7 cellular contexts compared by ENCODE assay signal in genomic region chr16:70685938-70686375, GRCh38. TPM values are rescaled to one million over a fixed set of nuclear protein-coding genes. Genes with fewer than 3 reads are reported as not detected.
A peak's percentile ranks its signal among the peaks of the same experiment; 100 is the strongest.
DNase-seq lines count a peak whose midpoint lies in the region; ATAC-seq, FAIRE-seq and TF ChIP-seq lines count a peak whose summit lies in the region.

A gene with protein sequence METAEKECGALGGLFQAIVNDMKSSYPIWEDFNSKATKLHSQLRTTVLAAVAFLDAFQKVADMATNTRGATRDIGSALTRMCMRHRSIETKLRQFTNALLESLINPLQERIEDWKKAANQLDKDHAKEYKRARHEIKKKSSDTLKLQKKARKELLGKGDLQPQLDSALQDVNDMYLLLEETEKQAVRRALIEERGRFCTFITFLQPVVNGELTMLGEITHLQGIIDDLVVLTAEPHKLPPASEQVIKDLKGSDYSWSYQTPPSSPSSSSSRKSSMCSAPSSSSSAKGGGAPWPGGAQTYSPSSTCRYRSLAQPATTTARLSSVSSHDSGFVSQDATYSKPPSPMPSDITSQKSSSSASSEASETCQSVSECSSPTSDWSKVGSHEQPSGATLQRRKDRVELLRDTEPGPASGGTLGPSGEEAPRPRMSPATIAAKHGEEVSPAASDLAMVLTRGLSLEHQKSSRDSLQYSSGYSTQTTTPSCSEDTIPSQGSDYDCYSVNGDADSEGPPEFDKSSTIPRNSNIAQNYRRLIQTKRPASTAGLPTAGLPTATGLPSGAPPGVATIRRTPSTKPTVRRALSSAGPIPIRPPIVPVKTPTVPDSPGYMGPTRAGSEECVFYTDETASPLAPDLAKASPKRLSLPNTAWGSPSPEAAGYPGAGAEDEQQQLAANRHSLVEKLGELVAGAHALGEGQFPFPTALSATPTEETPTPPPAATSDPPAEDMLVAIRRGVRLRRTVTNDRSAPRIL (minus strand): TSS chr16:70686053. CDS start chr16:70685791, 262 bp downstream.

- in situ Hi-C loops in HepG2 (cut with HindIII; ENCODE audit: extremely low pct_ligation_motif_present, low pct_unique_long_range_greater_than_20kb): loop anchor here (5.0 kb wide), 1 partner anchor 41 kb away; no protein-coding TSS in a partner anchor

- ATAC-seq in effector memory CD8-positive, alpha-beta T cell (replicated peaks): peak; percentile 62
- ATAC-seq in HepG2: peak; percentile 16
- peak; percentile 29 to 35 for ATAC-seq in stimulated activated naive B cell treated with anti-CD40 and anti-IgM and Interleukin-4, amounts not matched to agents 10 μg/mL and 1 μg/mL and 100 μg/mL, for 72 hours (replicated peaks)

- peak within 1 kb of the TSS in 1 of 2 donors; percentile 32 for H3K27ac Mint-ChIP-seq in effector memory CD8-positive, alpha-beta T cell
- peak within 1 kb of the TSS; percentile 65 for H3K27ac Mint-ChIP-seq in stimulated activated naive B cell treated with anti-CD40 and anti-IgM and Interleukin-4, amounts not matched to agents 10 μg/mL and 1 μg/mL and 100 μg/mL, for 72 hours

- no peaks in the 10 kb centered on the region for H3K9me3 Mint-ChIP-seq in effector memory CD8-positive, alpha-beta T cell
- H3K9me3 Mint-ChIP-seq in stimulated activated naive B cell treated with anti-CD40 and anti-IgM and Interleukin-4, amounts not matched to agents 10 μg/mL and 1 μg/mL and 100 μg/mL, for 72 hours: no peaks in the 10 kb centered on the region

- TF ChIP-seq CTCF in Loucy (conservative IDR thresholded peaks at IDR 0.05; ENCODE audit: low read length) (no peak), HepG2 (CRISPR knock-in tag; IDR thresholded peaks at IDR 0.05) (no peak)

- H3K27ac ChIP-seq in HepG2 (ENCODE audit: extremely low read length, insufficient read depth, low read length): peak within 1 kb of the TSS; percentile 91
- H3K27ac ChIP-seq in effector memory CD4-positive, alpha-beta T cell (ENCODE audit: insufficient read depth, low read length, poor library complexity, severe bottlenecking): no peak within 1 kb of the TSS

- H4K20me1 ChIP-seq in Loucy (ENCODE audit: insufficient read depth, low read length, poor library complexity, severe bottlenecking) (peaks cover 6% of the 10 kb centered on the region), HepG2 (ENCODE audit: insufficient read depth, low read length) (peaks cover 15% of the 10 kb centered on the region; the same call in 1 of the 2 replicates)

- H3K9ac ChIP-seq in Loucy (ENCODE audit: low read depth, low read length, poor library complexity, severe bottlenecking) (peak within 1 kb of the TSS; percentile 72), HepG2 (ENCODE audit: insufficient read depth, low read depth, low read length) (peak within 1 kb of the TSS; percentile 95)

- no TSS peak for BruUV-seq in HepG2 (replicated peaks; lab: Mats Ljungman, UMichigan)

- H3K9me3 ChIP-seq in Loucy (ENCODE audit: insufficient read depth, low read depth, low read length) (no peaks in the 10 kb centered on the region), HepG2 (ENCODE audit: low read length) (no peaks in the 10 kb centered on the region)
- no peaks in the 10 kb centered on the region for H3K9me3 ChIP-seq in effector memory CD4-positive, alpha-beta T cell (ENCODE audit: control insufficient read depth, low read length)

- peak within 1 kb of the TSS; percentile 75 for H3K4me3 ChIP-seq in Loucy (ENCODE audit: low read length, poor library complexity, severe bottlenecking)
- peak within 1 kb of the TSS; percentile 86 to 93 (median 91) for H3K4me3 ChIP-seq in HepG2 (replicated peaks in 1 of 3; ENCODE audit: insufficient read depth in 1 of 3, low read depth in 2 of 3, low read length in 3 of 3)
- H3K4me3 ChIP-seq in effector memory CD4-positive, alpha-beta T cell (ENCODE audit: insufficient read depth, low read depth, low read length, poor library complexity, severe bottlenecking): no peak within 1 kb of the TSS

- H3K36me3 ChIP-seq in Loucy (ENCODE audit: insufficient read depth, low read length) (no peaks in the 10 kb centered on the region), HepG2 (replicated peaks in 1 of 2; ENCODE audit: control insufficient read depth in 1 of 2, insufficient read depth in 2 of 2, low read length in 2 of 2) (peaks cover 1 to 8% of the 10 kb centered on the region in 2 experiments; a peak in 2 of 5 replicates)
- no peaks in the 10 kb centered on the region for H3K36me3 ChIP-seq in effector memory CD4-positive, alpha-beta T cell (ENCODE audit: control insufficient read depth, insufficient read depth, low read length)

- peak within 1 kb of the TSS; percentile 40 to 58 for H3K4me3 Mint-ChIP-seq in effector memory CD8-positive, alpha-beta T cell
- peak within 1 kb of the TSS; percentile 61 to 62 for H3K4me3 Mint-ChIP-seq in stimulated activated naive B cell treated with anti-CD40 and anti-IgM and Interleukin-4, amounts not matched to agents 10 μg/mL and 1 μg/mL and 100 μg/mL, for 72 hours

- H3K27me3 Mint-ChIP-seq in effector memory CD8-positive, alpha-beta T cell: peaks cover 6 to 9% of the 10 kb centered on the region in 2 donors
- peaks cover 11 to 22% of the 10 kb centered on the region in 2 donors for H3K27me3 Mint-ChIP-seq in stimulated activated naive B cell treated with anti-CD40 and anti-IgM and Interleukin-4, amounts not matched to agents 10 μg/mL and 1 μg/mL and 100 μg/mL, for 72 hours

- H3K36me3 Mint-ChIP-seq in effector memory CD8-positive, alpha-beta T cell (ENCODE audit: insufficient read depth): no peaks in the 10 kb centered on the region
- H3K36me3 Mint-ChIP-seq in stimulated activated naive B cell treated with anti-CD40 and anti-IgM and Interleukin-4, amounts not matched to agents 10 μg/mL and 1 μg/mL and 100 μg/mL, for 72 hours: peaks cover 0 to 17% of the 10 kb centered on the region in 2 donors

- DNase-seq in EH (ENCODE audit: low read depth) (peak; percentile 91), T1000 (lab: John Stamatoyannopoulos, UW) (peak; percentile 54), HepG2 (ENCODE audit: low spot score) (peak; percentile 80)
- DNase-seq in effector memory CD8-positive, alpha-beta T cell: no peak
- no peak for DNase-seq in stimulated activated naive B cell treated with anti-CD40 and anti-IgM and Interleukin-4, amounts not matched to agents 10 μg/mL and 1 μg/mL and 100 μg/mL, for 72 hours
- no peak for DNase-seq in effector memory CD4-positive, alpha-beta T cell

- WGBS in HepG2 (ENCODE audit: low lambda C conversion rate): 2% methylated on average over 9 of the region's 72 CpGs

- H3K4me1 ChIP-seq in Loucy (ENCODE audit: insufficient read depth, low read length, poor library complexity, severe bottlenecking): peaks cover 26% of the 10 kb centered on the region
- peaks cover 80% of the 10 kb centered on the region for H3K4me1 ChIP-seq in HepG2 (ENCODE audit: insufficient read depth, low read length)
- peaks cover 3% of the 10 kb centered on the region for H3K4me1 ChIP-seq in effector memory CD4-positive, alpha-beta T cell (ENCODE audit: control insufficient read depth, insufficient read depth, low read length, poor library complexity, severe bottlenecking)

- peak in 1 of 2 experiments; percentile 18; a peak in 1 of 4 replicates for TF ChIP-seq POLR2A in HepG2 (IDR thresholded peaks at IDR 0.05; ENCODE audit: insufficient read depth in 1 of 2, low read depth in 2 of 2, low read length in 2 of 2)

- H3K79me2 ChIP-seq in Loucy (ENCODE audit: insufficient read depth, low read length): peaks cover 18% of the 10 kb centered on the region; the same call in 1 of the 2 replicates
- H3K79me2 ChIP-seq in HepG2 (ENCODE audit: insufficient read depth, low read length): peaks cover 45% of the 10 kb centered on the region

- TF ChIP-seq EP300 in HepG2 (IDR thresholded peaks at IDR 0.05; ENCODE audit: low read depth in 2 of 2, low read length in 2 of 2) (peak in 1 of 2 experiments; percentile 54; a peak in 2 of 4 replicates), HepG2 (CRISPR knock-in tag; IDR thresholded peaks at IDR 0.05; ENCODE audit: borderline replicate concordance) (no peak)

- H2AFZ ChIP-seq in Loucy (ENCODE audit: low read length): peak within 1 kb of the TSS; percentile 15; the same call in 1 of the 2 replicates
- H2AFZ ChIP-seq in HepG2 (ENCODE audit: low read length): no peak within 1 kb of the TSS

- intact Hi-C loops in HepG2 (cut with micrococcal nuclease; ENCODE audit: unreplicated experiment): loop anchor here (2.0 kb wide), 1 partner anchor 17 kb away; no protein-coding TSS in a partner anchor

- H3K27me3 ChIP-seq in Loucy (ENCODE audit: insufficient read depth, low read length, poor library complexity, severe bottlenecking) (no peaks in the 10 kb centered on the region), HepG2 (ENCODE audit: control insufficient read depth in 1 of 2, insufficient read depth in 2 of 2, low read length in 2 of 2) (no peaks in the 10 kb centered on the region; a peak in 1 of 5 replicates)
- peaks cover 12% of the 10 kb centered on the region for H3K27me3 ChIP-seq in effector memory CD4-positive, alpha-beta T cell (replicated peaks; ENCODE audit: control insufficient read depth, insufficient read depth, low read length, poor library complexity, severe bottlenecking)

- POLR2A ChIA-PET in HepG2 (lab: Yijun Ruan, JAX): interaction anchor here (2.1 to 18.7 kb wide), 7 partner anchors 17 to 85 kb away, joined by 7 to 536 read pairs (median 69); no protein-coding TSS in a partner anchor

- peak within 1 kb of the TSS; percentile 80 for H3K4me2 ChIP-seq in Loucy (ENCODE audit: low read depth, low read length, poor library complexity, severe bottlenecking)
- peak within 1 kb of the TSS; percentile 100 for H3K4me2 ChIP-seq in HepG2 (ENCODE audit: low read depth, low read length)

- no peaks in the 10 kb centered on the region for H3K9me2 ChIP-seq in Loucy (replicated peaks; ENCODE audit: low read depth, low read length)

- no peak for FAIRE-seq in HepG2 (lab: Jason Lieb, UNC)

- H3F3A ChIP-seq in Loucy (ENCODE audit: low read depth): no peaks in the 10 kb centered on the region

- CTCF ChIA-PET in HepG2 (lab: Yijun Ruan, JAX; ENCODE audit: low intra/inter-chr PET ratio, low total read pairs): no interaction called here

- peak; percentile 67 for TF ChIP-seq RAD21 in HepG2 (CRISPR knock-in tag; IDR thresholded peaks at IDR 0.05)

- H3K4me1 Mint-ChIP-seq in effector memory CD8-positive, alpha-beta T cell (ENCODE audit: low read depth in 2 of 2): peaks cover 0 to 1% of the 10 kb centered on the region in 2 donors
- peaks cover 7% of the 10 kb centered on the region in 2 donors for H3K4me1 Mint-ChIP-seq in stimulated activated naive B cell treated with anti-CD40 and anti-IgM and Interleukin-4, amounts not matched to agents 10 μg/mL and 1 μg/mL and 100 μg/mL, for 72 hours

RNA-seq across cellular contexts. Expression of the gene that starts here (rescaled TPM):
- 84.6 and 132 TPM in 2 replicates for total RNA-seq in HepG2 (2016; rRNA removed; fragmentation: Illumina TruSeq; extraction: Trizol)
- total RNA-seq in HepG2 (2016; cell fraction: cytosol; rRNA removed; fragmentation: Illumina TruSeq; extraction: Trizol; ENCODE audit: low read depth): 43.5 and 50.3 TPM in 2 replicates
- 77.0 and 127 TPM in 2 replicates for total RNA-seq in HepG2 (2016; cell fraction: insoluble cytoplasmic fraction; rRNA removed; fragmentation: Illumina TruSeq; extraction: Trizol)
- total RNA-seq in HepG2 (2016; cell fraction: membrane; rRNA removed; fragmentation: Illumina TruSeq; extraction: Trizol): 144 and 145 TPM in 2 replicates
- 105 and 134 TPM in 2 replicates for total RNA-seq in HepG2 (2016; cell fraction: nucleus; rRNA removed; fragmentation: Illumina TruSeq; extraction: Trizol)
- 242 and 284 TPM in 2 replicates for polyA plus RNA-seq in HepG2 (2011; rRNA removed)
- 101 and 160 TPM in 2 replicates for polyA plus RNA-seq in HepG2 (2011; cell fraction: cytosol; rRNA removed)
- polyA plus RNA-seq in HepG2 (2011; cell fraction: nucleus; rRNA removed): 555 and 802 TPM in 2 replicates
- polyA plus RNA-seq in HepG2 (2012): 157 and 253 TPM in 2 replicates
- 47.6 and 47.9 TPM in 2 replicates for polyA plus RNA-seq in HepG2 (2016; cell fraction: cytosol; fragmentation: Illumina TruSeq; extraction: Trizol; ENCODE audit: low read depth)
- polyA plus RNA-seq in HepG2 (2016; cell fraction: insoluble cytoplasmic fraction; fragmentation: Illumina TruSeq; extraction: Trizol; ENCODE audit: low read depth): 136 and 193 TPM in 2 replicates
- polyA plus RNA-seq in HepG2 (2016; cell fraction: membrane; fragmentation: Illumina TruSeq; extraction: Trizol; ENCODE audit: low read depth): 144 and 154 TPM in 2 replicates
- polyA plus RNA-seq in HepG2 (2016; cell fraction: nucleus; fragmentation: Illumina TruSeq; extraction: Trizol; ENCODE audit: insufficient read depth, low read depth): 467 and 522 TPM in 2 replicates
- 24.5 and 186 TPM in 2 replicates for polyA minus RNA-seq in HepG2 (2011; rRNA and poly(A)+ RNA removed; ENCODE audit: low replicate concordance)
- polyA minus RNA-seq in HepG2 (2011; cell fraction: cytosol; rRNA and poly(A)+ RNA removed): 155 and 166 TPM in 2 replicates
- 97.5 and 127 TPM in 2 replicates for polyA minus RNA-seq in HepG2 (2011; cell fraction: nucleus; rRNA and poly(A)+ RNA removed)

Comparison
In these comparisons a context has a peak if more than half of its experiments do, and no peak if none do; other contexts are left out.
1. DNase-seq: peak in EH (single experiment), T1000 (single experiment) and HepG2 (single experiment); none in effector memory CD8-positive, alpha-beta T cell (0 of 3), stimulated activated naive B cell treated with anti-CD40 and anti-IgM and Interleukin-4, amounts not matched to agents 10 μg/mL and 1 μg/mL and 100 μg/mL, for 72 hours (single experiment) and effector memory CD4-positive, alpha-beta T cell (0 of 3).
2. Peak in every context shown above with its lines, with median percentiles within 50 percentile points of each other: ATAC-seq.